Comparison of ENCODE assay signal across 8 cellular contexts in the genomic region with DNA sequence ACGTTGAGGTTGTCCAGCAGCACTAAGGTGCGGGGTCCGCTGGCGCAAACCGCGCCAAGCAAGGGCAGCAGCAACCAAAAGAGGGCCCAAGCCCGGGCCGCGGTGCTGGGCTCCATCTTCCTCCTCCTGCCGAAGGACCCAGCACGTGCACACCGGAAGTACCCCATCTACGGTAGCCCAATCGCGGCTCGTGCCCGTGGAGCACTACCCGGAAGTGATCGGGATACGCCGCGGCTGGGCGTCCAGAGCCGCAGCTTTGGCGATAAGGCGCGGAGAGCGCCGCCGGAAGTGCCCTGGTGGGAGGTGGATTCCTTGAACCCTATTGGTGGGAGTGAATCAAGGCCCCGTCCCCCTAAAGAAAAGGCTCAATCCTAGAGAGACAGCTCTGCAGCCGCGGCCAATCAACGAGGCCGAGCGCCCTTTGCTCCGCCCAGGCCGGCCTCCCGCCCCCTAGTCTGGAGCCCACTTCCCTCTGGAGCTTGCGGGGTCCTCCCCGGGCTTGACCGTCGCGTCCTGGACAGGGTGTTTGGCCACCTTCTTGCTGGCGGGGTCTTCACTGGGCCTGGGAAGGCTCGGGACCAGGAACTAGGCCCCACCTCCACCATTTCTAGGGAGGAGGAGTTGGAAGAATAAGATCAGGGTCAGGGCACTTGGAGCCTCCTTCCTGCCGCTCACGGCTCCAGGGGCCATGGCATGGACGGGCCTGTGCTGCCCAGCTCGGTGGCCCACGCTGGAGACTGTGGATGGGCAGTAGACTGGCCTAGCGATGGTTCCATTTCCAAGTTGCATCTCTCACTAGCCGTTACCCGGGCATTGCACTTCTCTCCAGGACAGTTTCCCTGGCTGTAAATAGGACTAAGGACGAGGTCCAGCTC. TPM values are rescaled to one million over a fixed set of nuclear protein-coding genes. Genes with fewer than 3 reads are reported as not detected.
A peak's percentile ranks its signal among the peaks of the same experiment; 100 is the strongest.
DNase-seq lines count a peak whose midpoint lies in the region; ATAC-seq and TF ChIP-seq lines count a peak whose summit lies in the region.

TSS of gene DDOST (minus strand) at position 135 of the 875 bp plus-strand sequence. CDS start at position 116, 19 bp downstream.

- no peaks in the 10 kb centered on the region for H3K9me3 Mint-ChIP-seq in activated CD4-positive, alpha-beta T cell treated with anti-CD3 and anti-CD28 coated beads for 36 hours (ENCODE audit: low read depth)

- POLR2A ChIA-PET in activated CD4-positive, alpha-beta T cell treated with anti-CD3 and anti-CD28 coated beads for 36 hours (lab: Charles Lee) = interaction anchor here (0.5 to 0.9 kb wide), 4 partner anchors 125 to 676 kb away, joined by 3 to 7 read pairs (median 4); partner anchors contain the start of gene HP1BP3

- intact Hi-C loops in activated CD4-positive, alpha-beta T cell treated with anti-CD3 and anti-CD28 coated beads for 36 hours (cut with DNase I, micrococcal nuclease) = loop anchor here (1.0 to 5.0 kb wide), 10 partner anchors 28 to 779 kb away; partner anchors contain the start of genes PINK1 (in 2 of the 2), EIF4G3 (in 1 of the 2), MUL1 (in 1 of the 2) and OTUD3 (in 1 of the 2)

- peak within 1 kb of the TSS; percentile 91 for H3K4me3 Mint-ChIP-seq in activated CD4-positive, alpha-beta T cell treated with anti-CD3 and anti-CD28 coated beads for 36 hours

- CTCF ChIA-PET in activated CD4-positive, alpha-beta T cell treated with anti-CD3 and anti-CD28 coated beads for 36 hours (lab: Charles Lee) = interaction anchor here (0.7 to 5.2 kb wide), 6 partner anchors 27 to 534 kb away, joined by 3 to 24 read pairs (median 4); partner anchors contain the start of gene PINK1

- peak within 1 kb of the TSS; percentile 100 for H3K27ac Mint-ChIP-seq in activated CD4-positive, alpha-beta T cell treated with anti-CD3 and anti-CD28 coated beads for 36 hours

- peak; percentile 95 for ATAC-seq in HG03439 (IDR thresholded peaks at IDR 0.05; ENCODE audit: unreplicated experiment)
- ATAC-seq in activated CD4-positive, alpha-beta T cell treated with anti-CD3 and anti-CD28 coated beads for 36 hours = peak; percentile 97

- H3K4me1 Mint-ChIP-seq in activated CD4-positive, alpha-beta T cell treated with anti-CD3 and anti-CD28 coated beads for 36 hours = peaks cover 35% of the 10 kb centered on the region

- H3K27ac ChIP-seq in cingulate gyrus (ENCODE audit: low read depth, low read length) = peak within 1 kb of the TSS; percentile 92

- H3K36me3 Mint-ChIP-seq in activated CD4-positive, alpha-beta T cell treated with anti-CD3 and anti-CD28 coated beads for 36 hours (ENCODE audit: low read depth) = peaks cover 29% of the 10 kb centered on the region

- DNase-seq in Ammon's horn (ENCODE audit: low spot score) (peak; percentile 99), NCI-H510A treated with DMSO at 0.1 percent for 48 hours (lab: John Stamatoyannopoulos, UW) (peak; percentile 100), kidney glomerular epithelial cell (lab: John Stamatoyannopoulos, UW) (peak; percentile 95)
- DNase-seq in activated CD4-positive, alpha-beta T cell treated with anti-CD3 and anti-CD28 coated beads for 36 hours = peak; percentile 97
- DNase-seq in stimulated activated CD4-positive, alpha-beta T cell treated with anti-CD3 and anti-CD28 coated beads, Interleukin-1b, Interleukin-23, amount 100 ng/mL, for 24 hours (ENCODE audit: low read depth in 4 of 4, low spot score in 1 of 4) = peak; percentile 80 to 93 (median 88)

- no peaks in the 10 kb centered on the region for H3K27me3 Mint-ChIP-seq in activated CD4-positive, alpha-beta T cell treated with anti-CD3 and anti-CD28 coated beads for 36 hours

- peak; percentile 85 for TF ChIP-seq POLR2A in GM19099 (IDR thresholded peaks at IDR 0.05; ENCODE audit: extremely low read depth, insufficient read length, low read depth)

RNA-seq across cellular contexts. Expression of gene DDOST, which starts in this region (rescaled TPM):
- total RNA-seq in activated CD4-positive, alpha-beta T cell treated with anti-CD3 and anti-CD28 coated beads for 36 hours = 100 to 1,000 TPM; 112 to 136 TPM

Comparison
In these comparisons a context has a peak if more than half of its experiments do, and no peak if none do; other contexts are left out.
1. Peak in every context shown above with its lines: DNase-seq, ATAC-seq and H3K27ac ChIP-seq.